In genomic region chr14:22845821-22846625, GRCh38 we compare ENCODE assay signal across 13 cellular contexts. TPM values are rescaled to one million over a fixed set of nuclear protein-coding genes. Genes with fewer than 3 reads are reported as not detected.
DNase-seq lines count a peak whose midpoint lies in the region; ATAC-seq and TF ChIP-seq lines count a peak whose summit lies in the region.
"Had no signal": no experiment of that assay in that cellular context is flagged by ENCODE, and none has a peak within 500 bp of the region (broad histone marks: within the 10 kb centered on the region; RNA-seq: fewer than 3 reads in every experiment).

No MANE protein-coding gene starts in this region.

- no peak overlapping the region for H3K4me3 ChIP-seq in ascending aorta
- no peak overlapping the region for H3K4me3 ChIP-seq in hepatocyte
- H3K4me3 ChIP-seq in prostate gland, result no peak overlapping the region
- H3K4me3 ChIP-seq in upper lobe of right lung, result no peak overlapping the region
- H3K4me3 ChIP-seq: body of pancreas had no signal

- 96% methylated on average over 23 of the region's 26 CpGs for WGBS in hepatocyte (ENCODE audit: low lambda C conversion rate, missing lambda C conversion rate)
- whole genome bisulfite sequencing in prostate gland, result 74% methylated on average over 26 of the region's 26 CpGs

- ATAC-seq in upper lobe of right lung, result no peak
- no peak for ATAC-seq in GM18861 (IDR thresholded peaks at IDR 0.05; ENCODE audit: unreplicated experiment)
- ATAC-seq: body of pancreas, left ventricle myocardium superior had no signal

- H3K36me3 ChIP-seq in ascending aorta (peaks cover 58 to 59% of the 10 kb centered on the region in 2 donors), hepatocyte (replicated peaks; ENCODE audit: insufficient read depth, low read depth) (no peaks in the 10 kb centered on the region), prostate gland (peaks cover 16 to 31% of the 10 kb centered on the region in 2 donors), upper lobe of right lung (peaks cover 60% of the 10 kb centered on the region)
- H3K36me3 ChIP-seq: neutrophil had no signal

- intact Hi-C loops in ascending aorta (cut with DNase I) (loop anchor here (10.0 kb wide), 1 partner anchor 1371 kb away; the partner anchor contains the start of genes RAB2B and TOX4), prostate gland (cut with DNase I) (loop anchor here (10.0 kb wide), 1 partner anchor 461 kb away; no protein-coding TSS in a partner anchor), upper lobe of right lung (cut with DNase I) (no loop called here)

- H3K4me2 ChIP-seq in hepatocyte, result no peak overlapping the region

- H3K9me2 ChIP-seq in hepatocyte (replicated peaks; ENCODE audit: insufficient read depth), result no peaks in the 10 kb centered on the region

- no peak overlapping the region for H2AFZ ChIP-seq in hepatocyte

- H3K27ac ChIP-seq in ascending aorta (peak overlapping the region; percentile 87 to 91), hepatocyte (peak overlapping the region; percentile 99), prostate gland (peak overlapping the region; percentile 14 to 72), upper lobe of right lung (peak overlapping the region; percentile 65)
- H3K27ac ChIP-seq: body of pancreas, neutrophil had no signal

- H3K4me1 ChIP-seq in ascending aorta (peaks cover 33 to 51% of the 10 kb centered on the region in 2 donors), hepatocyte (ENCODE audit: insufficient read depth) (peaks cover 40% of the 10 kb centered on the region), prostate gland (replicated peaks) (peaks cover 12% of the 10 kb centered on the region), upper lobe of right lung (peaks cover 41% of the 10 kb centered on the region)

- H3K27me3 ChIP-seq in ascending aorta (no peaks in the 10 kb centered on the region), hepatocyte (no peaks in the 10 kb centered on the region), prostate gland (replicated peaks; ENCODE audit: insufficient read depth) (no peaks in the 10 kb centered on the region), upper lobe of right lung (no peaks in the 10 kb centered on the region)
- H3K27me3 ChIP-seq: body of pancreas had no signal

- H4K20me1 ChIP-seq in hepatocyte (ENCODE audit: insufficient read depth, poor library complexity, severe bottlenecking), result no peaks in the 10 kb centered on the region

- peaks cover 12% of the 10 kb centered on the region for H3K79me2 ChIP-seq in hepatocyte

- TF ChIP-seq CTCF in ascending aorta (IDR thresholded peaks at IDR 0.05) (no peak), hepatocyte (IDR thresholded peaks at IDR 0.05; ENCODE audit: poor library complexity) (no peak), prostate gland (IDR thresholded peaks at IDR 0.05) (no peak), upper lobe of right lung (IDR thresholded peaks at IDR 0.05) (no peak)

- H3K9me3 ChIP-seq in ascending aorta, result no peaks in the 10 kb centered on the region
- H3K9me3 ChIP-seq in hepatocyte (ENCODE audit: low read depth), result no peaks in the 10 kb centered on the region
- no peaks in the 10 kb centered on the region for H3K9me3 ChIP-seq in prostate gland
- no peaks in the 10 kb centered on the region for H3K9me3 ChIP-seq in upper lobe of right lung
- H3K9me3 ChIP-seq: body of pancreas, neutrophil had no signal

- TF ChIP-seq POLR2A in prostate gland (IDR thresholded peaks at IDR 0.05), result no peak

- no peak for DNase-seq in ascending aorta (ENCODE audit: low spot score in 2 of 2)
- DNase-seq in hepatocyte (ENCODE audit: low spot score), result no peak
- DNase-seq in prostate gland (ENCODE audit: low spot score), result no peak
- peak; percentile 61 for DNase-seq in upper lobe of right lung
- no peak for DNase-seq in NCI-H82 (lab: John Stamatoyannopoulos, UW)
- no peak for DNase-seq in stimulated activated CD4-positive, alpha-beta T cell treated with anti-CD3 and anti-CD28 coated beads, Interleukin-12 subunit alpha, Interleukin-12 subunit beta, amount 100 ng/mL, for 4 hours
- DNase-seq: activated CD4-positive, alpha-beta memory T cell treated with anti-CD3 and anti-CD28 coated beads, Interleukin-2, amount 10 ng/mL, durations not matched to agents 7 days and 5 days; CD4-positive, CD25-positive, alpha-beta regulatory T cell; effector CD8-positive, alpha-beta T cell; left ventricle myocardium superior had no signal

RNA-seq across cellular contexts. Expression of gene MMP14, which starts 9.6 kb away (rescaled TPM):
- total RNA-seq in ascending aorta (178 TPM), hepatocyte (122 and 160 TPM in 2 replicates), prostate gland (10 to 100 TPM; 64.9 to 90.4 TPM), upper lobe of right lung (149 TPM)
- polyA plus RNA-seq in hepatocyte, result 17.1 and 21.4 TPM in 2 replicates
- polyA plus RNA-seq: CD4-positive, CD25-positive, alpha-beta regulatory T cell had no signal

RNA-seq across cellular contexts. Expression of gene MRPL52, which starts 16.3 kb away (rescaled TPM):
- total RNA-seq in ascending aorta (6.6 TPM), hepatocyte (50.6 and 164 TPM in 2 replicates), prostate gland (100 to 1,000 TPM in 1 of 2 donors, 10 to 100 TPM in 1; 54.5 to 195 TPM), upper lobe of right lung (58.4 TPM)
- 214 and 227 TPM in 2 replicates for polyA plus RNA-seq in hepatocyte

RNA-seq across cellular contexts. Expression of gene LRP10, which starts 25.5 kb away (rescaled TPM):
- total RNA-seq in ascending aorta (214 TPM), hepatocyte (34.4 and 56.2 TPM in 2 replicates), prostate gland (100 to 1,000 TPM; 124 to 150 TPM), upper lobe of right lung (142 TPM)
- 92.7 and 117 TPM in 2 replicates for polyA plus RNA-seq in hepatocyte

RNA-seq across cellular contexts. Expression of gene SLC7A7, which starts 30.8 kb away (rescaled TPM):
- 7.6 TPM for total RNA-seq in ascending aorta
- total RNA-seq in hepatocyte, result 337 and 381 TPM in 2 replicates
- polyA plus RNA-seq in hepatocyte, result 169 and 206 TPM in 2 replicates
- 1 to 10 TPM; 4.6 to 8.1 TPM for total RNA-seq in prostate gland
- 84.4 TPM for total RNA-seq in upper lobe of right lung
- total RNA-seq: CD4-positive, CD25-positive, alpha-beta regulatory T cell had no signal

RNA-seq across cellular contexts. Expression of gene REM2, which starts 37.0 kb away (rescaled TPM):
- total RNA-seq in ascending aorta (1.9 TPM), hepatocyte (1.5 and 1.9 TPM in 2 replicates), prostate gland (1 to 10 TPM in 1 of 2 donors, under 1 TPM in 1; 0.62 to 1.0 TPM), upper lobe of right lung (0.41 TPM)
- polyA plus RNA-seq in hepatocyte, result 5.5 and 6.3 TPM in 2 replicates
- total RNA-seq: body of pancreas, left ventricle myocardium superior had no signal

Comparison
In these comparisons a context has a peak if more than half of its experiments do, and no peak if none do; other contexts are left out.
1. H3K27ac ChIP-seq: peak in every context shown above with its lines; median percentile 99 in hepatocyte; 89 in ascending aorta; 65 in upper lobe of right lung; 43 in prostate gland.